Comparison of ENCODE assay signal across 22 cellular contexts in genomic region chr5:171882118-171882517, GRCh38.
DNase-seq lines count a peak whose midpoint lies in the region; ATAC-seq and TF ChIP-seq lines count a peak whose summit lies in the region.
"Had no signal": no experiment of that assay in that cellular context is flagged by ENCODE, and none has a peak within 500 bp of the region (broad histone marks: within the 10 kb centered on the region; RNA-seq: fewer than 3 reads in every experiment).

No MANE protein-coding gene starts in this region.

- H3K9me3 ChIP-seq in cardiac muscle cell (ENCODE audit: low read depth) (no peaks in the 10 kb centered on the region), heart left ventricle (no peaks in the 10 kb centered on the region)
- H3K9me3 ChIP-seq: left ventricle myocardium inferior, ovary, suprapubic skin had no signal

- H3K4me3 ChIP-seq in cardiac muscle cell = no peak overlapping the region
- no peak overlapping the region for H3K4me3 ChIP-seq in heart left ventricle
- H3K4me3 ChIP-seq: K562, left ventricle myocardium inferior, ovary, suprapubic skin had no signal

- 93 to 95% (median 95%) methylated on average over 4 of the region's 4 CpGs for WGBS in heart left ventricle, 4 donors

- no peaks in the 10 kb centered on the region for H3K36me3 ChIP-seq in cardiac muscle cell
- H3K36me3 ChIP-seq in heart left ventricle = peaks cover 0 to 44% (median 22%) of the 10 kb centered on the region in 9 donors
- H3K36me3 ChIP-seq: ovary had no signal

- H3K9me3 Mint-ChIP-seq in activated naive CD4-positive, alpha-beta T cell treated with anti-CD3 and anti-CD28 coated beads, Interleukin-2, amount 50 U/mL, for 72 hours = no peaks in the 10 kb centered on the region
- H3K9me3 Mint-ChIP-seq: dendritic cell treated with granulocyte-macrophage colony-stimulating factor and Interleukin-4, amounts not matched to agents 40 ng/mL and 50 ng/mL, for 4 days had no signal

- no peaks in the 10 kb centered on the region for H3K27me3 ChIP-seq in cardiac muscle cell
- no peaks in the 10 kb centered on the region for H3K27me3 ChIP-seq in heart left ventricle
- H3K27me3 ChIP-seq: ovary, suprapubic skin had no signal

- H3K4me1 ChIP-seq in cardiac muscle cell (ENCODE audit: low read depth) (peaks cover 41% of the 10 kb centered on the region), heart left ventricle (peaks cover 0 to 3% (median 0%) of the 10 kb centered on the region in 12 donors)
- H3K4me1 ChIP-seq: left ventricle myocardium inferior, suprapubic skin had no signal

- H3K36me3 Mint-ChIP-seq in activated naive CD4-positive, alpha-beta T cell treated with anti-CD3 and anti-CD28 coated beads, Interleukin-2, amount 50 U/mL, for 72 hours = peaks cover 17 to 31% of the 10 kb centered on the region in 2 donors

- intact Hi-C loops in heart left ventricle (cut with DNase I) = no loop called here

- H3K27ac ChIP-seq in cardiac muscle cell (peak overlapping the region; percentile 25), heart left ventricle (no peak overlapping the region)
- H3K27ac ChIP-seq: C4-2B, left ventricle myocardium inferior, ovary, suprapubic skin had no signal

- TF ChIP-seq CTCF in cardiac muscle cell (IDR thresholded peaks at IDR 0.05; ENCODE audit: low read depth, low read length) (no peak), heart left ventricle (IDR thresholded peaks at IDR 0.05) (no peak)

- no peak overlapping the region for H3K27ac Mint-ChIP-seq in activated naive CD4-positive, alpha-beta T cell treated with anti-CD3 and anti-CD28 coated beads, Interleukin-2, amount 50 U/mL, for 72 hours
- H3K27ac Mint-ChIP-seq: dendritic cell treated with granulocyte-macrophage colony-stimulating factor and Interleukin-4, amounts not matched to agents 40 ng/mL and 50 ng/mL, for 4 days had no signal

- no peak for TF ChIP-seq POLR2A in heart left ventricle (IDR thresholded peaks at IDR 0.05)

- ATAC-seq in heart left ventricle = no peak
- peak; percentile 41 to 89 for ATAC-seq in activated naive CD4-positive, alpha-beta T cell treated with anti-CD3 and anti-CD28 coated beads, Interleukin-2, amount 50 U/mL, for 72 hours
- peak; percentile 69 for ATAC-seq in stimulated activated naive CD8-positive, alpha-beta T cell treated with anti-CD3 and anti-CD28 coated beads, Interleukin-15, Interleukin-2, amounts not matched to agents 100 U/mL and 50 U/mL, for 24 hours
- ATAC-seq: esophagus mucosa, K562 had no signal

- DNase-seq in cardiac muscle cell (ENCODE audit: low read depth in 1 of 2, low spot score in 1 of 2) (no peak), heart left ventricle (no peak), NCI-H345 treated with DMSO at 0.1 percent for 48 hours (lab: John Stamatoyannopoulos, UW; ENCODE audit: unreplicated experiment) (no peak), NCI-H524 (lab: John Stamatoyannopoulos, UW) (no peak), SKM-1 treated with dmso at 0.1 percent for 144 hours (lab: John Stamatoyannopoulos, UW; ENCODE audit: unreplicated experiment) (no peak)
- DNase-seq in activated naive CD4-positive, alpha-beta T cell treated with anti-CD3 and anti-CD28 coated beads, Interleukin-2, amount 50 U/mL, for 72 hours (ENCODE audit: low spot score in 2 of 2) = no peak
- peak; percentile 8 for DNase-seq in stimulated activated CD4-positive, alpha-beta T cell treated with anti-CD3 and anti-CD28 coated beads, Interleukin-12 subunit alpha, Interleukin-12 subunit beta, amount 100 ng/mL, for 4 hours
- no peak for DNase-seq in stimulated activated naive CD8-positive, alpha-beta T cell treated with anti-CD3 and anti-CD28 coated beads, Interleukin-15, Interleukin-2, amounts not matched to agents 100 U/mL and 50 U/mL, for 24 hours
- DNase-seq: DMS79, glutamatergic neuron, islet precursor cell, left ventricle myocardium inferior, mesenchymal stem cell, NCI-H1092, NCI-H1694, NCI-H446 treated with DMSO at 0.1 percent for 48 hours, ovary had no signal

Comparison
In these comparisons a context has a peak if more than half of its experiments do, and no peak if none do; other contexts are left out.
1. ATAC-seq: peak in activated naive CD4-positive, alpha-beta T cell treated with anti-CD3 and anti-CD28 coated beads, Interleukin-2, amount 50 U/mL, for 72 hours (2 of 2) and stimulated activated naive CD8-positive, alpha-beta T cell treated with anti-CD3 and anti-CD28 coated beads, Interleukin-15, Interleukin-2, amounts not matched to agents 100 U/mL and 50 U/mL, for 24 hours (single experiment); none in heart left ventricle (0 of 4).